In genomic region chr9:88481933-88482332, GRCh38 we compare ENCODE assay signal across 26 cellular contexts. TPM values are rescaled to one million over a fixed set of nuclear protein-coding genes. Genes with fewer than 3 reads are reported as not detected.
A peak's percentile ranks its signal among the peaks of the same experiment; 100 is the strongest.
DNase-seq lines count a peak whose midpoint lies in the region; FAIRE-seq and TF ChIP-seq lines count a peak whose summit lies in the region.
"Had no signal": no experiment of that assay in that cellular context is flagged by ENCODE, and none has a peak within 500 bp of the region (broad histone marks: within the 10 kb centered on the region; RNA-seq: fewer than 3 reads in every experiment).

No MANE protein-coding gene starts in this region.

- H3K27me3 Mint-ChIP-seq in HFFc6 (ENCODE audit: insufficient read depth), result peaks cover 4% of the 10 kb centered on the region
- H3K27me3 Mint-ChIP-seq: naive thymus-derived CD8-positive, alpha-beta T cell had no signal

- H3K4me3 Mint-ChIP-seq in HFFc6, result no peak overlapping the region
- H3K4me3 Mint-ChIP-seq: activated T-cell treated with anti-CD3 and anti-CD28 coated beads, Interleukin-2, amount 50 U/mL, for 4 hours; naive thymus-derived CD8-positive, alpha-beta T cell had no signal

- DNase-seq in HFFc6 (no peak), dorsolateral prefrontal cortex (peak in 8 of 10 donors; percentile 33 to 75 (median 52)), midbrain (lab: John Stamatoyannopoulos, UW) (peak; percentile 53), H54 (ENCODE audit: insufficient read length, low spot score) (no peak), SKM-1 treated with dmso at 0.1 percent for 144 hours (lab: John Stamatoyannopoulos, UW; ENCODE audit: unreplicated experiment) (no peak), NCI-H2081 treated with DMSO at 0.1 percent for 48 hours (lab: John Stamatoyannopoulos, UW) (no peak)
- DNase-seq: activated CD4-positive, alpha-beta T cell treated with anti-CD3 and anti-CD28 coated beads for 4 hours; activated naive CD4-positive, alpha-beta T cell treated with Interleukin-2 at 50 U/mL for 16 hours; activated T-cell treated with anti-CD3 and anti-CD28 coated beads, Interleukin-2, amount 50 U/mL, for 4 hours; AML-193; Caco-2; left cardiac atrium; mesenchymal stem cell; naive thymus-derived CD8-positive, alpha-beta T cell; NCI-H1417; NCI-H524; NK-92 treated with Interleukin-12 subunit alpha and Interleukin-12 subunit beta, amount 100 ng/mL, for 24 hours; SHP77 treated with DMSO at 0.1 percent for 48 hours; uterus had no signal

- no peaks in the 10 kb centered on the region for H3K9me3 Mint-ChIP-seq in HFFc6
- H3K9me3 Mint-ChIP-seq: activated T-cell treated with anti-CD3 and anti-CD28 coated beads, Interleukin-2, amount 50 U/mL, for 4 hours; naive thymus-derived CD8-positive, alpha-beta T cell had no signal

- peak; percentile 28; the same call in 1 of the 2 replicates for TF ChIP-seq CTCF in HFFc6 (IDR thresholded peaks at IDR 0.05)
- peak in 47 of 56 donors; percentile 6 to 69 (median 39) for TF ChIP-seq CTCF in dorsolateral prefrontal cortex (IDR thresholded peaks at IDR 0.05 in 54 of 56, conservative IDR thresholded peaks at IDR 0.05 in 2 of 56; ENCODE audit: low read depth in 1 of 56, partially characterized antibody in 56 of 56)

- FAIRE-seq in H54 (lab: Jason Lieb, UNC), result no peak
- FAIRE-seq: GM19239 had no signal

- peaks cover 53% of the 10 kb centered on the region for H3K4me1 Mint-ChIP-seq in HFFc6 (ENCODE audit: low read depth)
- H3K4me1 Mint-ChIP-seq: naive thymus-derived CD8-positive, alpha-beta T cell had no signal

- H3K27me3 ChIP-seq in dorsolateral prefrontal cortex, result no peaks in the 10 kb centered on the region
- H3K27me3 ChIP-seq: suprapubic skin, uterus had no signal

- H3K4me3 ChIP-seq in dorsolateral prefrontal cortex, result peak overlapping the region in 2 of 59 donors; percentile 18 to 35
- H3K4me3 ChIP-seq: suprapubic skin, uterus had no signal

- peak overlapping the region; percentile 63; the same call in 1 of the 2 replicates for H3K27ac Mint-ChIP-seq in HFFc6

- TF ChIP-seq POLR2A in H54 (IDR thresholded peaks at IDR 0.05; ENCODE audit: low read depth, low read length), result no peak

- peaks cover 45% of the 10 kb centered on the region for H3K36me3 Mint-ChIP-seq in HFFc6 (ENCODE audit: low read depth)

- intact Hi-C loops in dorsolateral prefrontal cortex (cut with DNase I), result loop anchor here in 1 of 2 donors (5.0 kb wide), 1 partner anchor 95 kb away; no protein-coding TSS in a partner anchor

- peak overlapping the region in 49 of 59 donors; percentile 6 to 89 (median 66) for H3K27ac ChIP-seq in dorsolateral prefrontal cortex
- peak overlapping the region; percentile 64 for H3K27ac ChIP-seq in temporal lobe (ENCODE audit: low read depth, low read length)
- H3K27ac ChIP-seq: HL-60, suprapubic skin, uterus had no signal

RNA-seq across cellular contexts. Expression of gene NXNL2, which starts 53.0 kb away (rescaled TPM):
- 1 to 10 TPM; 5.4 to 8.8 (median 8.2) TPM for total RNA-seq in HFFc6 (2021; fragmentation: NEBNext Ultra II Directional; extraction: Animal tissue kit (Norgen Biotek cat#: 25700))
- total RNA-seq in dorsolateral prefrontal cortex, result 1 to 10 TPM in 60 of 120 experiments, under 1 TPM in 47, not detected in 13; 0.39 to 2.8 (median 1.1) TPM
- total RNA-seq in temporal lobe, result 0.49 TPM
- total RNA-seq: activated CD8-positive, alpha-beta memory T cell treated with anti-CD3 and anti-CD28 coated beads for 36 hours; activated T-cell treated with anti-CD3 and anti-CD28 coated beads, Interleukin-2, amount 50 U/mL, for 4 hours; glomerular endothelial cell; left cardiac atrium; naive thymus-derived CD8-positive, alpha-beta T cell; T-helper 1 cell treated with Interleukin-12 subunit alpha and Interleukin-12 subunit beta and Interleukin-4 antibody, amounts not matched to agents 30 ng/mL and 1 ng/mL, for 36 hours had no signal

Comparison
In these comparisons a context has a peak if more than half of its experiments do, and no peak if none do; other contexts are left out.
1. DNase-seq: peak in dorsolateral prefrontal cortex (8 of 10) and midbrain (single experiment); none in HFFc6 (single experiment), H54 (single experiment), SKM-1 treated with dmso at 0.1 percent for 144 hours (single experiment) and NCI-H2081 treated with DMSO at 0.1 percent for 48 hours (single experiment).